Comparison of ENCODE assay signal across 34 cellular contexts in the genomic region with DNA sequence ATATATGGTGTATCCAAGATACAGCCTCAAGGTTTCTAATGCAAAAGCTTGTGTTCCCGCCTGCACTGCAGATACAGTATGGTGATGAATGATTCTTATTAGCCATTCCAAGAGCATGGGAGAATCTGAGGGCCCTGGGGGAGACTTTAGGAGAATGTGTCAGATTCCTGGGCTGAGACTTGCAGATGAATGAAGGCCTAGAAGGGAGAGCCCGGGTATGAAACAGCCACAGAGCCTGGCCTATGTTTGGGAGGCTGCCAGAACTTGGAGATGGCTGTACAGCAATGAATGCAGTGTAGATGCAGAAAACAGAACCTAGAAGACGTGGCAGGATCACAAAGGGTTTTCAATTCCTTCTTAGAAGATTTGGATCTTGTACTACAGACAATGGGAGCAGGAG.
"Had no signal": no experiment of that assay in that cellular context is flagged by ENCODE, and none has a peak within 500 bp of the region (broad histone marks: within the 10 kb centered on the region; RNA-seq: fewer than 3 reads in every experiment).

No MANE protein-coding gene starts in this region.

- H3K27me3 ChIP-seq: ascending aorta, body of pancreas, breast epithelium had no signal

- H3K36me3 Mint-ChIP-seq: activated naive CD4-positive, alpha-beta T cell treated with anti-CD3 and anti-CD28 coated beads, Interleukin-2, amount 50 U/mL, for 24 hours; activated naive CD8-positive, alpha-beta T cell treated with anti-CD3 and anti-CD28 coated beads, Interleukin-2, amount 10 ng/mL, durations not matched to agents 7 days and 5 days had no signal

- H3K4me3 Mint-ChIP-seq: activated CD4-positive, alpha-beta T cell treated with anti-CD3 and anti-CD28 coated beads for 36 hours; activated CD4-positive, alpha-beta T cell treated with anti-CD3 and anti-CD28 coated beads, Interleukin-2, amount 10 ng/mL, durations not matched to agents 7 days and 5 days; activated CD8-positive, alpha-beta T cell treated with anti-CD3 and anti-CD28 coated beads, Interleukin-2, amount 10 ng/mL, durations not matched to agents 7 days and 5 days; activated naive CD4-positive, alpha-beta T cell treated with anti-CD3 and anti-CD28 coated beads, Interleukin-2, amount 50 U/mL, for 24 hours; activated naive CD8-positive, alpha-beta T cell treated with anti-CD3 and anti-CD28 coated beads, Interleukin-2, amount 10 ng/mL, durations not matched to agents 7 days and 5 days; activated T-cell treated with anti-CD3 and anti-CD28 coated beads, Interleukin-2, amount 50 U/mL, for 24 hours; T-helper 1 cell treated with Interleukin-12 subunit alpha and Interleukin-12 subunit beta and Interleukin-4 antibody, amounts not matched to agents 30 μg/mL and 1 μg/mL, for 36 hours; T-helper 2 cell treated with Interferon-gamma antibody and Interleukin-4, amounts not matched to agents 5 μg/mL and 100 μg/mL, for 36 hours had no signal

- H3K4me3 ChIP-seq: ascending aorta, body of pancreas, breast epithelium, SJSA1 had no signal

- H3K4me2 ChIP-seq: SK-N-SH had no signal

- DNase-seq: activated CD4-positive, alpha-beta T cell treated with anti-CD3 and anti-CD28 coated beads for 36 hours; activated CD4-positive, alpha-beta T cell treated with anti-CD3 and anti-CD28 coated beads, Interleukin-2, amount 10 ng/mL, durations not matched to agents 7 days and 5 days; activated CD4-positive, alpha-beta T cell treated with anti-CD3 and anti-CD28 coated beads, Interleukin-2, amount 50 U/mL, for 48 hours; activated CD8-positive, alpha-beta T cell treated with anti-CD3 and anti-CD28 coated beads, Interleukin-2, amount 10 ng/mL, durations not matched to agents 7 days and 5 days; activated gamma-delta T cell; activated naive CD4-positive, alpha-beta T cell treated with Interleukin-2 at 50 U/mL for 16 hours; activated naive CD8-positive, alpha-beta T cell treated with anti-CD3 and anti-CD28 coated beads, Interleukin-2, amount 10 ng/mL, durations not matched to agents 7 days and 5 days; activated T-cell treated with anti-CD3 and anti-CD28 coated beads, Interleukin-2, amount 50 U/mL, for 24 hours; body of pancreas; Karpas-422; KBM-7; NCI-H1048; NCI-H1105 treated with DMSO at 0.1 percent for 48 hours; NCI-H1436; NCI-H1694; NCI-H1930; NCI-H2081 treated with DMSO at 0.1 percent for 48 hours; NCI-H226; NCI-H446 treated with DMSO at 0.1 percent for 48 hours; NCI-H524; NCI-H69; RPMI8226; SHP77 treated with DMSO at 0.1 percent for 48 hours; SK-N-SH had no signal

- H3K36me3 ChIP-seq: ascending aorta, breast epithelium, SJSA1 had no signal

- H3K27ac Mint-ChIP-seq: activated CD4-positive, alpha-beta T cell treated with anti-CD3 and anti-CD28 coated beads for 36 hours; activated CD4-positive, alpha-beta T cell treated with anti-CD3 and anti-CD28 coated beads, Interleukin-2, amount 10 ng/mL, durations not matched to agents 7 days and 5 days; activated CD8-positive, alpha-beta T cell treated with anti-CD3 and anti-CD28 coated beads, Interleukin-2, amount 10 ng/mL, durations not matched to agents 7 days and 5 days; activated naive CD4-positive, alpha-beta T cell treated with anti-CD3 and anti-CD28 coated beads, Interleukin-2, amount 50 U/mL, for 24 hours; activated naive CD8-positive, alpha-beta T cell treated with anti-CD3 and anti-CD28 coated beads, Interleukin-2, amount 10 ng/mL, durations not matched to agents 7 days and 5 days; activated T-cell treated with anti-CD3 and anti-CD28 coated beads, Interleukin-2, amount 50 U/mL, for 24 hours; activated T-helper 2 cell treated with anti-CD3 and anti-CD28 coated beads, Interferon-gamma antibody, Interleukin-2, Interleukin-4, amounts not matched to agents 10 μg/mL and 5 μg/mL and 100 μg/mL, durations not matched to agents 14 hours and 24 hours and 36 hours; T-helper 1 cell treated with Interleukin-12 subunit alpha and Interleukin-12 subunit beta and Interleukin-4 antibody, amounts not matched to agents 30 μg/mL and 1 μg/mL, for 36 hours; T-helper 2 cell treated with Interferon-gamma antibody and Interleukin-4, amounts not matched to agents 5 μg/mL and 100 μg/mL, for 36 hours had no signal

- H3K27ac ChIP-seq: ascending aorta, body of pancreas, breast epithelium, SJSA1 had no signal

- ATAC-seq: activated CD4-positive, alpha-beta T cell treated with anti-CD3 and anti-CD28 coated beads for 36 hours; activated CD4-positive, CD25-positive, alpha-beta regulatory T cell treated with anti-CD3 and anti-CD28 coated beads, Interleukin-2, amount 50 U/mL, for 24 hours; activated CD8-positive, alpha-beta T cell treated with anti-CD3 and anti-CD28 coated beads, Interleukin-2, amount 10 ng/mL, durations not matched to agents 7 days and 5 days; body of pancreas; Panc1 had no signal

- H3K4me1 Mint-ChIP-seq: activated CD4-positive, alpha-beta T cell treated with anti-CD3 and anti-CD28 coated beads for 36 hours; activated CD4-positive, alpha-beta T cell treated with anti-CD3 and anti-CD28 coated beads, Interleukin-2, amount 10 ng/mL, durations not matched to agents 7 days and 5 days; activated naive CD4-positive, alpha-beta T cell treated with anti-CD3 and anti-CD28 coated beads, Interleukin-2, amount 50 U/mL, for 24 hours; activated naive CD8-positive, alpha-beta T cell treated with anti-CD3 and anti-CD28 coated beads, Interleukin-2, amount 10 ng/mL, durations not matched to agents 7 days and 5 days had no signal

- FAIRE-seq: TTC549 had no signal

- H3K9me3 Mint-ChIP-seq: activated CD4-positive, alpha-beta T cell treated with anti-CD3 and anti-CD28 coated beads, Interleukin-2, amount 10 ng/mL, durations not matched to agents 7 days and 5 days; activated naive CD4-positive, alpha-beta T cell treated with anti-CD3 and anti-CD28 coated beads, Interleukin-2, amount 50 U/mL, for 24 hours; activated naive CD8-positive, alpha-beta T cell treated with anti-CD3 and anti-CD28 coated beads, Interleukin-2, amount 10 ng/mL, durations not matched to agents 7 days and 5 days; activated T-cell treated with anti-CD3 and anti-CD28 coated beads, Interleukin-2, amount 50 U/mL, for 24 hours; activated T-helper 2 cell treated with anti-CD3 and anti-CD28 coated beads, Interferon-gamma antibody, Interleukin-2, Interleukin-4, amounts not matched to agents 10 μg/mL and 5 μg/mL and 100 μg/mL, durations not matched to agents 14 hours and 24 hours and 36 hours; T-helper 1 cell treated with Interleukin-12 subunit alpha and Interleukin-12 subunit beta and Interleukin-4 antibody, amounts not matched to agents 30 μg/mL and 1 μg/mL, for 36 hours; T-helper 2 cell treated with Interferon-gamma antibody and Interleukin-4, amounts not matched to agents 5 μg/mL and 100 μg/mL, for 36 hours had no signal

- H3K27me3 Mint-ChIP-seq: activated CD4-positive, alpha-beta T cell treated with anti-CD3 and anti-CD28 coated beads for 36 hours; activated CD4-positive, alpha-beta T cell treated with anti-CD3 and anti-CD28 coated beads, Interleukin-2, amount 10 ng/mL, durations not matched to agents 7 days and 5 days; activated naive CD8-positive, alpha-beta T cell treated with anti-CD3 and anti-CD28 coated beads, Interleukin-2, amount 10 ng/mL, durations not matched to agents 7 days and 5 days; activated T-cell treated with anti-CD3 and anti-CD28 coated beads, Interleukin-2, amount 50 U/mL, for 24 hours had no signal

- H3K9me3 ChIP-seq: ascending aorta, body of pancreas, breast epithelium, SJSA1, SK-N-SH had no signal

- H3K4me1 ChIP-seq: ascending aorta, body of pancreas, breast epithelium, SJSA1 had no signal

- H3K9ac ChIP-seq: SK-N-SH had no signal
